24 cellular contexts compared by ENCODE assay signal in the genomic region with DNA sequence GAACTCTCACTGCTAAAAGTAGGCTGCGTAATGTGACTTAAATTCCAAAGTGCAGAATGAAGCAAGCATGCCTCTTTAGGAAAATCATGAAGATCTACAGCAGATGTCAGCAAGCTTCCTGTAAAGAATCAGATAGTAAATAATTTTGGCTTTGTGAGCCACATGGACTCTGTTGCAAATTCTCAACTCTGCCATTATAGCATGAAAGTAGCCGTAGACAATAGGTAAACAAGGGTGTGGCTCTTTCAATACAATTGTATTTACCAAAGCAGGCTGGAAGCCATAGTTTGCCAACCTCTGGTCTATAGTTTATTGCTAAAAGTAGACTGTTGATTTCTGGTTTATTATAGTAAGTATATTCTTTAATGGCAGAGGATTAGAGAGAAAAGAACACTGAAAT.
"Had no signal": no experiment of that assay in that cellular context is flagged by ENCODE, and none has a peak within 500 bp of the region (broad histone marks: within the 10 kb centered on the region; RNA-seq: fewer than 3 reads in every experiment).

No MANE protein-coding gene starts in this region.

- ATAC-seq: activated naive CD4-positive, alpha-beta T cell treated with anti-CD3 and anti-CD28 coated beads, Interleukin-2, amount 50 U/mL, for 72 hours; activated naive CD8-positive, alpha-beta T cell treated with anti-CD3 and anti-CD28 coated beads, Interleukin-2, amount 50 U/mL, for 24 hours; activated T-cell treated with anti-CD3 and anti-CD28 coated beads, Interleukin-2, amount 50 U/mL, for 4 hours; T-cell had no signal

- H3K9me3 Mint-ChIP-seq: activated CD4-positive, alpha-beta memory T cell treated with anti-CD3 and anti-CD28 coated beads for 36 hours; activated CD4-positive, alpha-beta T cell treated with anti-CD3 and anti-CD28 coated beads, Interleukin-2, amount 10 ng/mL, durations not matched to agents 7 days and 5 days; activated naive CD4-positive, alpha-beta T cell treated with anti-CD3 and anti-CD28 coated beads, Interleukin-2, amount 50 U/mL, for 72 hours; activated naive CD8-positive, alpha-beta T cell treated with anti-CD3 and anti-CD28 coated beads, Interleukin-2, amount 50 U/mL, for 24 hours; activated T-cell treated with anti-CD3 and anti-CD28 coated beads, Interleukin-2, amount 50 U/mL, for 4 hours; brain; central memory CD8-positive, alpha-beta T cell; T-cell had no signal

- DNase-seq: activated CD4-positive, alpha-beta memory T cell treated with anti-CD3 and anti-CD28 coated beads for 36 hours; activated CD4-positive, alpha-beta T cell treated with anti-CD3 and anti-CD28 coated beads, Interleukin-2, amount 10 ng/mL, durations not matched to agents 7 days and 5 days; activated CD4-positive, CD25-positive, alpha-beta regulatory T cell; activated CD8-positive, alpha-beta memory T cell treated with anti-CD3 and anti-CD28 coated beads for 24 hours; activated effector memory CD4-positive, alpha-beta T cell treated with anti-CD3 and anti-CD28 coated beads, Interleukin-2, amount 50 U/mL, for 16 hours; activated naive CD4-positive, alpha-beta T cell treated with Interleukin-2 at 50 U/mL for 16 hours; activated naive CD8-positive, alpha-beta T cell treated with anti-CD3 and anti-CD28 coated beads, Interleukin-2, amount 50 U/mL, for 24 hours; activated T-cell treated with anti-CD3 and anti-CD28 coated beads, Interleukin-2, amount 50 U/mL, for 4 hours; amniotic stem cell; Kasumi-1; KBM-7; NCI-H1048; NCI-H1436 treated with DMSO at 0.1 percent for 48 hours; NCI-H446 treated with DMSO at 0.1 percent for 48 hours; NCI-H524 treated with DMSO at 0.1 percent for 48 hours; PC-9; SHP77 treated with DMSO at 0.1 percent for 48 hours; T-cell; T-helper 2 cell; T1000 had no signal

- H3K4me3 ChIP-seq: PC-9 had no signal

- H3K36me3 Mint-ChIP-seq: activated CD4-positive, alpha-beta memory T cell treated with anti-CD3 and anti-CD28 coated beads for 36 hours; activated naive CD4-positive, alpha-beta T cell treated with anti-CD3 and anti-CD28 coated beads, Interleukin-2, amount 50 U/mL, for 72 hours; brain; T-cell had no signal

- H3K4me3 Mint-ChIP-seq: activated CD4-positive, alpha-beta memory T cell treated with anti-CD3 and anti-CD28 coated beads for 36 hours; activated CD4-positive, alpha-beta T cell treated with anti-CD3 and anti-CD28 coated beads, Interleukin-2, amount 10 ng/mL, durations not matched to agents 7 days and 5 days; activated naive CD8-positive, alpha-beta T cell treated with anti-CD3 and anti-CD28 coated beads, Interleukin-2, amount 50 U/mL, for 24 hours; activated T-cell treated with anti-CD3 and anti-CD28 coated beads, Interleukin-2, amount 50 U/mL, for 4 hours; brain; central memory CD8-positive, alpha-beta T cell; T-cell had no signal

- H3K27ac Mint-ChIP-seq: activated CD4-positive, alpha-beta memory T cell treated with anti-CD3 and anti-CD28 coated beads for 36 hours; activated CD4-positive, alpha-beta T cell treated with anti-CD3 and anti-CD28 coated beads, Interleukin-2, amount 10 ng/mL, durations not matched to agents 7 days and 5 days; activated naive CD8-positive, alpha-beta T cell treated with anti-CD3 and anti-CD28 coated beads, Interleukin-2, amount 50 U/mL, for 24 hours; brain; T-cell had no signal

- H3K4me1 Mint-ChIP-seq: activated CD4-positive, alpha-beta T cell treated with anti-CD3 and anti-CD28 coated beads, Interleukin-2, amount 10 ng/mL, durations not matched to agents 7 days and 5 days; central memory CD8-positive, alpha-beta T cell had no signal

- H3K27ac ChIP-seq: PC-9, VCaP had no signal

- H3K4me2 ChIP-seq: PC-9 had no signal
